Comparison of ENCODE assay signal across 17 cellular contexts in the genomic region with DNA sequence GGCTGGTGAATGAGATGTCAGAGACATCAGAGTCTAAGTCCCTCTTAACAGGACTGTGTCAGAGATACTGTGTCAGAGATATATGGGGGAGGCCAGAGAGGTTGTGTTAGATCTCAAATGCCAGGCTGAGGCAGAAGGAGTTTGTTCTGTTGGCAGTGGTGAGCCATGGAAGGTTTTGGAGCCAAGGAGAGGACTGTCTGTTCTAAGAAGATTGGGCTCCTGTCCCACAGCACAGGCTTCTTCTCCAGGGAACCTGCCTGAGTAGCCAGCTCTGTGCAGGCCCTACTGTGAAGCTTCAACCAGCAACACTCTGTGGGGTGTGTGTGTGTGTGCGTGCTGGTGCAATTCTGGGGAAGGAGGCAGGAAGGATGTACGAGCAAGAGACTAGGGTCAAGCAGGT. TPM values are rescaled to one million over a fixed set of nuclear protein-coding genes. Genes with fewer than 3 reads are reported as not detected.
DNase-seq lines count a peak whose midpoint lies in the region; ATAC-seq and TF ChIP-seq lines count a peak whose summit lies in the region.
"Had no signal": no experiment of that assay in that cellular context is flagged by ENCODE, and none has a peak within 500 bp of the region (broad histone marks: within the 10 kb centered on the region; RNA-seq: fewer than 3 reads in every experiment).

No MANE protein-coding gene starts in this region.

- no peak for TF ChIP-seq EP300 in neural cell (conservative IDR thresholded peaks at IDR 0.05; ENCODE audit: poor library complexity, severe bottlenecking)

- H3F3A ChIP-seq in neural cell (ENCODE audit: insufficient read depth, low read length, poor library complexity, severe bottlenecking): no peaks in the 10 kb centered on the region

- H4K20me1 ChIP-seq in neural cell (ENCODE audit: insufficient read depth): no peaks in the 10 kb centered on the region

- peak overlapping the region; percentile 22 for H3K9ac ChIP-seq in neural cell (ENCODE audit: low read length)
- H3K9ac ChIP-seq: KMS-11 had no signal

- no peak overlapping the region for H3K4me3 Mint-ChIP-seq in activated T-cell treated with anti-CD3 and anti-CD28 coated beads, Interleukin-2, amount 50 U/mL, for 24 hours
- H3K4me3 Mint-ChIP-seq in activated T-cell treated with anti-CD3 and anti-CD28 coated beads, Interleukin-2, amount 50 U/mL, for 4 hours: no peak overlapping the region
- H3K4me3 Mint-ChIP-seq: HFFc6 had no signal

- no peaks in the 10 kb centered on the region for H3K9me3 ChIP-seq in neural cell (ENCODE audit: low read length)
- H3K9me3 ChIP-seq: MG63 had no signal

- no peak overlapping the region for H3K27ac ChIP-seq in neural cell (ENCODE audit: low read length)
- H3K27ac ChIP-seq: KMS-11 had no signal

- H3K4me2 ChIP-seq in neural cell (ENCODE audit: low read length): no peak overlapping the region
- H3K4me2 ChIP-seq: KMS-11 had no signal

- no peaks in the 10 kb centered on the region for H3K36me3 Mint-ChIP-seq in activated T-cell treated with anti-CD3 and anti-CD28 coated beads, Interleukin-2, amount 50 U/mL, for 24 hours (ENCODE audit: low read depth)
- H3K36me3 Mint-ChIP-seq in activated T-cell treated with anti-CD3 and anti-CD28 coated beads, Interleukin-2, amount 50 U/mL, for 4 hours (ENCODE audit: insufficient read depth): no peaks in the 10 kb centered on the region

- ATAC-seq in activated T-cell treated with anti-CD3 and anti-CD28 coated beads, Interleukin-2, amount 50 U/mL, for 4 hours: no peak
- ATAC-seq in GM21786 (IDR thresholded peaks at IDR 0.05; ENCODE audit: unreplicated experiment) (no peak), GM21723 (IDR thresholded peaks at IDR 0.05; ENCODE audit: unreplicated experiment) (no peak)

- no peaks in the 10 kb centered on the region for H3K27me3 ChIP-seq in neural cell (ENCODE audit: insufficient read depth, low read depth, low read length)
- H3K27me3 ChIP-seq: MG63 had no signal

- H3K27me3 Mint-ChIP-seq in activated T-cell treated with anti-CD3 and anti-CD28 coated beads, Interleukin-2, amount 50 U/mL, for 24 hours: no peaks in the 10 kb centered on the region
- H3K27me3 Mint-ChIP-seq in activated T-cell treated with anti-CD3 and anti-CD28 coated beads, Interleukin-2, amount 50 U/mL, for 4 hours (ENCODE audit: low read depth): no peaks in the 10 kb centered on the region

- no peak for TF ChIP-seq RAD21 in neural cell (conservative IDR thresholded peaks at IDR 0.05)

- DNase-seq in activated T-cell treated with anti-CD3 and anti-CD28 coated beads, Interleukin-2, amount 50 U/mL, for 24 hours: peak; percentile 11
- DNase-seq in activated T-cell treated with anti-CD3 and anti-CD28 coated beads, Interleukin-2, amount 50 U/mL, for 4 hours: no peak
- DNase-seq in cerebellar cortex (ENCODE audit: low spot score) (peak; percentile 89), DMS 273 (lab: John Stamatoyannopoulos, UW; ENCODE audit: unreplicated experiment) (no peak)
- DNase-seq in central memory CD4-positive, alpha-beta T cell: no peak
- DNase-seq: GOT3, HFFc6, MG63, NCI-H1105, NCI-H187, NCI-H774, SIG-M5 had no signal

- no peak overlapping the region for H3K27ac Mint-ChIP-seq in activated T-cell treated with anti-CD3 and anti-CD28 coated beads, Interleukin-2, amount 50 U/mL, for 24 hours
- H3K27ac Mint-ChIP-seq: HFFc6 had no signal

- H3K9me2 ChIP-seq in neural cell (ENCODE audit: insufficient read depth, low read length): no peaks in the 10 kb centered on the region

- TF ChIP-seq CTCF in neural cell (IDR thresholded peaks at IDR 0.05; ENCODE audit: poor library complexity, severe bottlenecking): no peak

- H3K4me3 ChIP-seq in neural cell (ENCODE audit: low read length): no peak overlapping the region
- H3K4me3 ChIP-seq: MG63 had no signal

- no peak overlapping the region for H2AFZ ChIP-seq in neural cell (ENCODE audit: low read depth, low read length)

- no peaks in the 10 kb centered on the region for H3K9me3 Mint-ChIP-seq in activated T-cell treated with anti-CD3 and anti-CD28 coated beads, Interleukin-2, amount 50 U/mL, for 24 hours
- H3K9me3 Mint-ChIP-seq in activated T-cell treated with anti-CD3 and anti-CD28 coated beads, Interleukin-2, amount 50 U/mL, for 4 hours: no peaks in the 10 kb centered on the region
- H3K9me3 Mint-ChIP-seq: HFFc6 had no signal

- H3K79me2 ChIP-seq in neural cell (replicated peaks; ENCODE audit: insufficient read depth, low read length): no peaks in the 10 kb centered on the region

- H3K36me3 ChIP-seq in neural cell (ENCODE audit: insufficient read depth, low read length): no peaks in the 10 kb centered on the region
- H3K36me3 ChIP-seq: MG63 had no signal

- no peaks in the 10 kb centered on the region for H3K4me1 Mint-ChIP-seq in activated T-cell treated with anti-CD3 and anti-CD28 coated beads, Interleukin-2, amount 50 U/mL, for 24 hours (ENCODE audit: low read depth)
- no peaks in the 10 kb centered on the region for H3K4me1 Mint-ChIP-seq in activated T-cell treated with anti-CD3 and anti-CD28 coated beads, Interleukin-2, amount 50 U/mL, for 4 hours (ENCODE audit: low read depth)

TF ChIP-seq in neural cell, 6 proteins besides CTCF, POLR2A, EP300 and RAD21:
- TF ChIP-seq, protein P1, sequence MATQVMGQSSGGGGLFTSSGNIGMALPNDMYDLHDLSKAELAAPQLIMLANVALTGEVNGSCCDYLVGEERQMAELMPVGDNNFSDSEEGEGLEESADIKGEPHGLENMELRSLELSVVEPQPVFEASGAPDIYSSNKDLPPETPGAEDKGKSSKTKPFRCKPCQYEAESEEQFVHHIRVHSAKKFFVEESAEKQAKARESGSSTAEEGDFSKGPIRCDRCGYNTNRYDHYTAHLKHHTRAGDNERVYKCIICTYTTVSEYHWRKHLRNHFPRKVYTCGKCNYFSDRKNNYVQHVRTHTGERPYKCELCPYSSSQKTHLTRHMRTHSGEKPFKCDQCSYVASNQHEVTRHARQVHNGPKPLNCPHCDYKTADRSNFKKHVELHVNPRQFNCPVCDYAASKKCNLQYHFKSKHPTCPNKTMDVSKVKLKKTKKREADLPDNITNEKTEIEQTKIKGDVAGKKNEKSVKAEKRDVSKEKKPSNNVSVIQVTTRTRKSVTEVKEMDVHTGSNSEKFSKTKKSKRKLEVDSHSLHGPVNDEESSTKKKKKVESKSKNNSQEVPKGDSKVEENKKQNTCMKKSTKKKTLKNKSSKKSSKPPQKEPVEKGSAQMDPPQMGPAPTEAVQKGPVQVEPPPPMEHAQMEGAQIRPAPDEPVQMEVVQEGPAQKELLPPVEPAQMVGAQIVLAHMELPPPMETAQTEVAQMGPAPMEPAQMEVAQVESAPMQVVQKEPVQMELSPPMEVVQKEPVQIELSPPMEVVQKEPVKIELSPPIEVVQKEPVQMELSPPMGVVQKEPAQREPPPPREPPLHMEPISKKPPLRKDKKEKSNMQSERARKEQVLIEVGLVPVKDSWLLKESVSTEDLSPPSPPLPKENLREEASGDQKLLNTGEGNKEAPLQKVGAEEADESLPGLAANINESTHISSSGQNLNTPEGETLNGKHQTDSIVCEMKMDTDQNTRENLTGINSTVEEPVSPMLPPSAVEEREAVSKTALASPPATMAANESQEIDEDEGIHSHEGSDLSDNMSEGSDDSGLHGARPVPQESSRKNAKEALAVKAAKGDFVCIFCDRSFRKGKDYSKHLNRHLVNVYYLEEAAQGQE (IDR thresholded peaks at IDR 0.05; ENCODE audit: borderline replicate concordance): no peak
- TF ChIP-seq EZH2 (IDR thresholded peaks at IDR 0.05; ENCODE audit: borderline replicate concordance, insufficient read depth, low read length, poor library complexity, severe bottlenecking) (no peak), MXI1 (conservative IDR thresholded peaks at IDR 0.05; ENCODE audit: poor library complexity, severe bottlenecking) (no peak), TAF1 (IDR thresholded peaks at IDR 0.05; ENCODE audit: low read depth) (no peak), SMC3 (conservative IDR thresholded peaks at IDR 0.05; ENCODE audit: poor library complexity) (no peak), POLR2AphosphoS5 (IDR thresholded peaks at IDR 0.05) (no peak)

RNA-seq across cellular contexts. Expression of a gene that starts 12.8 kb away (rescaled TPM):
- not detected for total RNA-seq in activated T-cell treated with anti-CD3 and anti-CD28 coated beads, Interleukin-2, amount 50 U/mL, for 4 hours
- polyA plus RNA-seq in neural cell: 163 and 172 TPM in 2 replicates
- 46.8 and 61.8 TPM in 2 replicates for polyA minus RNA-seq in neural cell

RNA-seq across cellular contexts. Expression of a gene that starts 51.4 kb away (rescaled TPM):
- total RNA-seq in activated T-cell treated with anti-CD3 and anti-CD28 coated beads, Interleukin-2, amount 50 U/mL, for 4 hours: not detected
- polyA plus RNA-seq in neural cell: 0.99 and 1.6 TPM in 2 replicates
- 1.5 and 1.7 TPM in 2 replicates for polyA minus RNA-seq in neural cell
- total RNA-seq: A172, HFFc6 had no signal

RNA-seq across cellular contexts. Expression of a gene that starts 51.7 kb away (rescaled TPM):
- 10 to 100 TPM; 23.1 to 31.2 (median 26.4) TPM for total RNA-seq in activated T-cell treated with anti-CD3 and anti-CD28 coated beads, Interleukin-2, amount 50 U/mL, for 4 hours
- polyA plus RNA-seq in neural cell: 51.8 and 56.6 TPM in 2 replicates
- polyA minus RNA-seq in neural cell: 39.7 and 45.8 TPM in 2 replicates

Comparison
In these comparisons a context has a peak if more than half of its experiments do, and no peak if none do; other contexts are left out.
1. DNase-seq: peak in activated T-cell treated with anti-CD3 and anti-CD28 coated beads, Interleukin-2, amount 50 U/mL, for 24 hours (single experiment) and cerebellar cortex (single experiment); none in activated T-cell treated with anti-CD3 and anti-CD28 coated beads, Interleukin-2, amount 50 U/mL, for 4 hours (single experiment), DMS 273 (single experiment) and central memory CD4-positive, alpha-beta T cell (single experiment).